Comparison of ENCODE assay signal across 8 cellular contexts in the genomic region with DNA sequence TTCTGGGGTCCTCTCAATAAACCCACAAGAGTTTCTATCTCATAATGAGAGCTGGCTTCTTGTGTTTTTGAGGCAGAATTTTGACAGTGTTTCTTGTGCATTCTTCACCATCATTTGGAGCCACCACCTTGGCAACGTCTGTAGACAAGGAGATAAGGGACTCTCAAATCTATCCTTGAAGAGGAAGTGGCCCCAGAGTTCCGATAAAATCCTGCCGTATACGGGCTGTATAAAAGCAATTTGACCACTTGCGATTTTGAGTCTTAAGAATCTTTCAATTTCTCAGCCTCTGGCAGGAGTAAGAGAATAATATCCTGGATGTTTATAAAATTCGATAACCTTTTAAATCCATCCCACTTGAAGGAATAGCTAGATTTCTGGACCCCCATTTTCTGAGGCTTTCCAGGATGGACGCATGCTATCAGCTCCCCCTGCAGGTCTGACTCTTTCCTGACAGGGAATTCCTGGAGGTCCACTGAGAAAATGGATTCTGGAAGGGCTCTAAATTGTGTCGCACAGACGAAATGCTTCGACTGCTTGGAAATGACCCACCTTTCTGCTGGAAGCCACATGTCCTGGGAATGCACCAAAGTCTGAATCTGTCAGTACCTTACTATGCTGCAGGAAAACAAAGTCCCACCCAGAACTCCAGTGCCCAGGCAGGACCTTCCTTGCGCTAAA. TPM values are rescaled to one million over a fixed set of nuclear protein-coding genes. Genes with fewer than 3 reads are reported as not detected.
A peak's percentile ranks its signal among the peaks of the same experiment; 100 is the strongest.
DNase-seq lines count a peak whose midpoint lies in the region; ATAC-seq, FAIRE-seq and TF ChIP-seq lines count a peak whose summit lies in the region.

No MANE protein-coding gene starts in this region.

- H2BK5ac ChIP-seq in H1 (ENCODE audit: low read depth, low read length), result no peak overlapping the region

- H3K4me1 Mint-ChIP-seq in naive thymus-derived CD4-positive, alpha-beta T cell, result no peaks in the 10 kb centered on the region

- WGBS in H1 (ENCODE audit: extremely low coverage in 1 of 2, insufficient coverage in 1 of 2, insufficient read length in 1 of 2, insufficient replicate concordance in 2 of 2, low coverage in 1 of 2, low lambda C conversion rate in 2 of 2, missing lambda C conversion rate in 1 of 2), 2 experiments, result 70% methylated on average over 11 of the region's 11 CpGs; no CpG with 5 or more reads in 1 of the 2 experiments

- FAIRE-seq in GM12891 (lab: Jason Lieb, UNC), result no peak
- peak; percentile 81 for FAIRE-seq in H1 (lab: Jason Lieb, UNC)

- intact Hi-C loops in naive thymus-derived CD4-positive, alpha-beta T cell (cut with micrococcal nuclease), result loop anchor here (1.0 kb wide), 2 partner anchors 178 to 280 kb away; no protein-coding TSS in a partner anchor

- H3K4me3 ChIP-seq in ACC112 (ENCODE audit: low read depth, low read length) (peak overlapping the region; percentile 71), NT2/D1 (ENCODE audit: insufficient read length, low read depth) (no peak overlapping the region), H1 (ENCODE audit: extremely low read depth in 1 of 4, insufficient read depth in 2 of 4, low read depth in 3 of 4, low read length in 4 of 4) (no peak overlapping the region), mucosa of stomach (ENCODE audit: low read length) (peak overlapping the region; percentile 9)
- no peak overlapping the region for H3K4me3 ChIP-seq in naive thymus-derived CD4-positive, alpha-beta T cell (ENCODE audit: low read length)

- H3K36me3 Mint-ChIP-seq in naive thymus-derived CD4-positive, alpha-beta T cell, result peaks cover 0 to 4% (median 0%) of the 10 kb centered on the region in 5 donors

- no peaks in the 10 kb centered on the region for H3K79me1 ChIP-seq in H1 (ENCODE audit: low read depth, low read length)

- H3K9ac ChIP-seq in NT2/D1 (ENCODE audit: insufficient read length, low read depth) (no peak overlapping the region), H1 (replicated peaks in 1 of 4; ENCODE audit: extremely low read depth in 1 of 4, low read depth in 3 of 4, low read length in 3 of 4) (no peak overlapping the region), mucosa of stomach (ENCODE audit: low read length) (peak overlapping the region; percentile 32)

- no peak overlapping the region for H4K5ac ChIP-seq in H1 (ENCODE audit: insufficient read length, low read depth, low read length)

- H4K8ac ChIP-seq in H1 (ENCODE audit: extremely low read depth, insufficient read depth, low read length), result no peak overlapping the region

- no peak overlapping the region for H3K23ac ChIP-seq in H1 (ENCODE audit: insufficient read length)

- peak; percentile 65 to 84 (median 80) for TF ChIP-seq CTCF in H1 (IDR thresholded peaks at IDR 0.05; ENCODE audit: control extremely low read depth in 1 of 3, insufficient read depth in 1 of 3, low read depth in 1 of 3, low read length in 3 of 3)

- H2BK15ac ChIP-seq in H1 (ENCODE audit: low read length), result no peak overlapping the region

- H3K4me2 ChIP-seq in H1 (ENCODE audit: insufficient read depth in 1 of 2, low read depth in 2 of 2, low read length in 2 of 2), result no peak overlapping the region

- H3K27ac Mint-ChIP-seq in naive thymus-derived CD4-positive, alpha-beta T cell, result no peak overlapping the region

- TF ChIP-seq EP300 in H1 (IDR thresholded peaks at IDR 0.05; ENCODE audit: borderline replicate concordance in 1 of 2, low read depth in 2 of 2, low read length in 2 of 2), result no peak

- CTCF ChIA-PET in H1 (lab: Charles Lee; ENCODE audit: partially characterized antibody), result interaction anchor here (0.5 to 3.6 kb wide), 42 partner anchors 9 to 630 kb away, joined by 3 to 54 read pairs (median 4); a partner anchor contains a TSS
- CTCF ChIA-PET in naive thymus-derived CD4-positive, alpha-beta T cell (lab: Charles Lee), result interaction anchor here (0.8 to 1.9 kb wide), 2 partner anchors 279 to 652 kb away, joined by 3 to 6 read pairs; a partner anchor contains a TSS

- POLR2A ChIA-PET in H1 (lab: Charles Lee; ENCODE audit: partially characterized antibody), result no interaction called here
- POLR2A ChIA-PET in naive thymus-derived CD4-positive, alpha-beta T cell (lab: Charles Lee), result interaction anchor here (0.6 kb wide), 2 partner anchors 184 to 279 kb away, joined by 3 to 4 read pairs; no protein-coding TSS in a partner anchor

- DNase-seq in GM12891 (ENCODE audit: insufficient read length, low spot score) (no peak), NT2/D1 (ENCODE audit: low read depth, low spot score) (peak; percentile 32), H1 (ENCODE audit: low read depth in 1 of 2, low spot score in 2 of 2) (peak in 1 of 2 experiments; percentile 65), SKM-1 (lab: John Stamatoyannopoulos, UW; ENCODE audit: unreplicated experiment) (no peak), occipital lobe (lab: John Stamatoyannopoulos, UW) (no peak)
- no peak for DNase-seq in naive thymus-derived CD4-positive, alpha-beta T cell

- peaks cover 0 to 11% (median 3%) of the 10 kb centered on the region in 11 donors for H3K9me3 Mint-ChIP-seq in naive thymus-derived CD4-positive, alpha-beta T cell

- no peak for ATAC-seq in naive thymus-derived CD4-positive, alpha-beta T cell

- H3K27ac ChIP-seq in ACC112 (ENCODE audit: low read depth, low read length) (no peak overlapping the region), H1 (ENCODE audit: low read depth, low read length) (no peak overlapping the region)
- H3K27ac ChIP-seq in naive thymus-derived CD4-positive, alpha-beta T cell (ENCODE audit: low read depth, low read length), result no peak overlapping the region

- H3K4ac ChIP-seq in H1 (replicated peaks; ENCODE audit: insufficient read length, low read depth, low read length), result no peak overlapping the region

- TF ChIP-seq RAD21 in H1 (IDR thresholded peaks at IDR 0.05 in 1 of 2, conservative IDR thresholded peaks at IDR 0.05 in 1 of 2; ENCODE audit: low read depth in 2 of 2, low read length in 2 of 2), result peak; percentile 91 to 93

- no peaks in the 10 kb centered on the region for H3K23me2 ChIP-seq in H1 (ENCODE audit: low read depth, low read length)

- no peaks in the 10 kb centered on the region for H4K20me1 ChIP-seq in H1 (replicated peaks in 1 of 2; ENCODE audit: control insufficient read depth in 1 of 2, insufficient read depth in 2 of 2, low read length in 2 of 2)

- no peak for TF ChIP-seq POLR2A in GM12891 (IDR thresholded peaks at IDR 0.05; ENCODE audit: low read depth, low read length)
- no peak for TF ChIP-seq POLR2A in H1 (IDR thresholded peaks at IDR 0.05; ENCODE audit: control extremely low read depth in 1 of 2, low read depth in 2 of 2, low read length in 2 of 2)

- H3K79me2 ChIP-seq in ACC112 (ENCODE audit: control insufficient read depth, insufficient read depth, low read length, unreplicated experiment) (no peaks in the 10 kb centered on the region), H1 (ENCODE audit: control insufficient read depth in 1 of 2, insufficient read depth in 2 of 2, low read length in 2 of 2) (no peaks in the 10 kb centered on the region)

- no peak overlapping the region for H3K56ac ChIP-seq in H1 (replicated peaks; ENCODE audit: insufficient read length, low read depth, low read length)

- no peak overlapping the region for H3K18ac ChIP-seq in H1 (ENCODE audit: extremely low read depth, low read length)

- no peak overlapping the region for H2BK120ac ChIP-seq in H1 (replicated peaks; ENCODE audit: low read depth, low read length)

- H3K27me3 ChIP-seq in ACC112 (ENCODE audit: insufficient read depth, low read length) (no peaks in the 10 kb centered on the region), NT2/D1 (ENCODE audit: insufficient read depth, insufficient read length) (no peaks in the 10 kb centered on the region), H1 (replicated peaks in 1 of 4; ENCODE audit: control insufficient read depth in 3 of 4, extremely low read depth in 1 of 4, insufficient read depth in 3 of 4, low read length in 3 of 4) (no peaks in the 10 kb centered on the region), mucosa of stomach (ENCODE audit: control insufficient read depth, insufficient read depth, low read length) (peaks cover 5% of the 10 kb centered on the region)
- no peaks in the 10 kb centered on the region for H3K27me3 ChIP-seq in naive thymus-derived CD4-positive, alpha-beta T cell (ENCODE audit: control insufficient read depth in 2 of 2, insufficient read depth in 2 of 2, low read length in 2 of 2)

- H3K9me3 ChIP-seq in NT2/D1 (ENCODE audit: insufficient read depth, low read length) (peaks cover 3% of the 10 kb centered on the region; the same call in 1 of the 2 replicates), H1 (ENCODE audit: insufficient read depth in 2 of 2, low read depth in 1 of 2, low read length in 1 of 2) (peaks cover 2 to 4% of the 10 kb centered on the region in 2 experiments), mucosa of stomach (ENCODE audit: control insufficient read depth, low read length) (no peaks in the 10 kb centered on the region)
- no peaks in the 10 kb centered on the region for H3K9me3 ChIP-seq in naive thymus-derived CD4-positive, alpha-beta T cell (ENCODE audit: control insufficient read depth in 2 of 3, low read length in 3 of 3)

- H3K14ac ChIP-seq in H1 (ENCODE audit: insufficient read length), result no peak overlapping the region

- peak overlapping the region; percentile 82 for H2AFZ ChIP-seq in ACC112 (ENCODE audit: low read length, unreplicated experiment)
- peak overlapping the region; percentile 57; the same call in 1 of the 2 replicates for H2AFZ ChIP-seq in H1 (ENCODE audit: low read length)

- no peak overlapping the region for H4K91ac ChIP-seq in H1 (replicated peaks; ENCODE audit: insufficient read length, low read length)

- H3K4me1 ChIP-seq in ACC112 (ENCODE audit: control insufficient read depth, insufficient read depth, low read length, unreplicated experiment) (peaks cover 3% of the 10 kb centered on the region), NT2/D1 (ENCODE audit: insufficient read depth, insufficient read length) (no peaks in the 10 kb centered on the region), H1 (replicated peaks in 1 of 4; ENCODE audit: control insufficient read depth in 3 of 4, insufficient read depth in 4 of 4, low read length in 3 of 4) (no peaks in the 10 kb centered on the region), mucosa of stomach (ENCODE audit: control insufficient read depth, insufficient read depth, low read length) (peaks cover 9% of the 10 kb centered on the region)
- no peaks in the 10 kb centered on the region for H3K4me1 ChIP-seq in naive thymus-derived CD4-positive, alpha-beta T cell (ENCODE audit: control insufficient read depth in 2 of 2, insufficient read depth in 2 of 2, low read length in 2 of 2)

- H2BK12ac ChIP-seq in H1 (ENCODE audit: low read depth, low read length), result no peak overlapping the region

- H3K36me3 ChIP-seq in ACC112 (ENCODE audit: insufficient read depth, low read length) (no peaks in the 10 kb centered on the region), NT2/D1 (ENCODE audit: insufficient read depth, insufficient read length, low read length) (no peaks in the 10 kb centered on the region), H1 (ENCODE audit: control insufficient read depth in 2 of 4, insufficient read depth in 4 of 4, low read length in 3 of 4) (no peaks in the 10 kb centered on the region), mucosa of stomach (ENCODE audit: control insufficient read depth, insufficient read depth, low read length) (no peaks in the 10 kb centered on the region)
- no peaks in the 10 kb centered on the region for H3K36me3 ChIP-seq in naive thymus-derived CD4-positive, alpha-beta T cell (ENCODE audit: control insufficient read depth in 2 of 3, insufficient read depth in 3 of 3, low read length in 3 of 3)

- H2BK20ac ChIP-seq in H1 (ENCODE audit: low read length), result no peak overlapping the region

- no peak overlapping the region for H2AK5ac ChIP-seq in H1 (ENCODE audit: low read depth, low read length)

- peaks cover 4 to 22% (median 19%) of the 10 kb centered on the region in 5 donors for H3K27me3 Mint-ChIP-seq in naive thymus-derived CD4-positive, alpha-beta T cell

- H3K4me3 Mint-ChIP-seq in naive thymus-derived CD4-positive, alpha-beta T cell, result peak overlapping the region in 4 of 10 donors; percentile 18 to 40 (median 26)

RNA-seq across cellular contexts. Expression of a gene that starts 54.1 kb away (rescaled TPM):
- 6.9 TPM for polyA plus RNA-seq in GM12891 (2012; ENCODE audit: low read depth, missing spikeins)
- total RNA-seq in H1 (2021; fragmentation: NEBNext Ultra II Directional; extraction: Animal tissue kit (Norgen Biotek cat#: 25700)), result 14.9 and 15.6 TPM in 2 replicates
- polyA plus RNA-seq in H1 (2011; rRNA removed), result 3.8 and 8.3 TPM in 2 replicates
- polyA plus RNA-seq in H1 (2011; cell fraction: cytosol; rRNA removed), result 7.3 TPM
- polyA plus RNA-seq in H1 (2011; cell fraction: nucleus; rRNA removed), result 5.7 TPM
- polyA plus RNA-seq in H1 (2012, experiment 1 of 2), result 11.0 to 11.9 TPM (median 11.2 TPM) in 4 replicates
- polyA plus RNA-seq in H1 (2012, experiment 2 of 2), result 6.1 TPM
- 8.0 TPM for polyA plus RNA-seq in H1 (2013, experiment 1 of 2)
- 7.7 TPM for polyA plus RNA-seq in H1 (2013, experiment 2 of 2)
- 6.8 and 9.7 TPM in 2 replicates for polyA minus RNA-seq in H1 (2011; rRNA and poly(A)+ RNA removed)
- 5.4 TPM for polyA minus RNA-seq in H1 (2011; cell fraction: cytosol; rRNA and poly(A)+ RNA removed)
- polyA minus RNA-seq in H1 (2011; cell fraction: nucleus; rRNA and poly(A)+ RNA removed), result 11.4 TPM
- 13.3 TPM for total RNA-seq in occipital lobe
- total RNA-seq in naive thymus-derived CD4-positive, alpha-beta T cell, result 10 to 100 TPM in 2 of 5 experiments, 1 to 10 TPM in 3; 6.2 to 11.6 (median 9.2) TPM
- 1 to 10 TPM; 3.1 to 4.3 TPM for polyA plus RNA-seq in naive thymus-derived CD4-positive, alpha-beta T cell

Comparison
In these comparisons a context has a peak if more than half of its experiments do, and no peak if none do; other contexts are left out.
1. H3K4me3 ChIP-seq: peak in ACC112 (single experiment) and mucosa of stomach (single experiment); none in NT2/D1 (single experiment), H1 (0 of 4) and naive thymus-derived CD4-positive, alpha-beta T cell (single experiment).